In genomic region chr11:119144825-119145476, GRCh38 we compare ENCODE assay signal across 8 cellular contexts. TPM values are rescaled to one million over a fixed set of nuclear protein-coding genes. Genes with fewer than 3 reads are reported as not detected.
DNase-seq lines count a peak whose midpoint lies in the region; ATAC-seq, FAIRE-seq and TF ChIP-seq lines count a peak whose summit lies in the region.

No MANE protein-coding gene starts in this region.

- H3K9me3 ChIP-seq in GM12878 (replicated peaks; ENCODE audit: control insufficient read depth, insufficient read depth, low read length) (no peaks in the 10 kb centered on the region), spleen (no peaks in the 10 kb centered on the region)

- H3K4me2 ChIP-seq in GM12878 (ENCODE audit: control insufficient read depth, insufficient read depth), result no peak overlapping the region

- H3K27me3 ChIP-seq in GM12878 (replicated peaks in 1 of 2; ENCODE audit: control insufficient read depth in 2 of 2, insufficient read depth in 2 of 2, low read length in 1 of 2), result peaks cover 2 to 10% of the 10 kb centered on the region in 2 experiments; a peak in 3 of 4 replicates
- peaks cover 0 to 66% (median 31%) of the 10 kb centered on the region in 7 donors for H3K27me3 ChIP-seq in spleen (replicated peaks in 1 of 7)

- BruUV-seq in GM12878 (replicated peaks; lab: Mats Ljungman, UMichigan), result no TSS peak

- intact Hi-C loops in GM12878 (cut with micrococcal nuclease; ENCODE audit: unreplicated experiment) (loop anchor here (1.0 to 5.0 kb wide), 3 partner anchors 38 to 177 kb away; partner anchors contain the start of gene C2CD2L), spleen (cut with DNase I; ENCODE audit: low total_unique reads) (no loop called here)

- peak; percentile 61 for ATAC-seq in HG03342 (IDR thresholded peaks at IDR 0.05; ENCODE audit: unreplicated experiment)
- peak; percentile 97 for ATAC-seq in GM12878

- no peak for TF ChIP-seq EP300 in GM12878 (IDR thresholded peaks at IDR 0.05; ENCODE audit: borderline replicate concordance in 1 of 2, control insufficient read depth in 1 of 2, low read depth in 2 of 2, low read length in 2 of 2)

- RAD21 ChIA-PET in GM12878 (lab: Charles Lee; ENCODE audit: unreplicated experiment), result interaction anchor here (1.0 kb wide), 1 partner anchor 178 kb away, joined by 3 read pairs; no protein-coding TSS in a partner anchor

- peak; percentile 52 for TF ChIP-seq RAD21 in GM12878 (IDR thresholded peaks at IDR 0.05; ENCODE audit: insufficient read depth, low read depth, low read length)

- TF ChIP-seq CTCF in GM12878 (IDR thresholded peaks at IDR 0.05 in 2 of 3, conservative IDR thresholded peaks at IDR 0.05 in 1 of 3; ENCODE audit: control insufficient read depth in 2 of 3, extremely low read depth in 1 of 3, insufficient read depth in 1 of 3, low read depth in 3 of 3, low read length in 3 of 3) (peak; percentile 50 to 71 (median 67)), spleen (IDR thresholded peaks at IDR 0.05 in 8 of 11, conservative IDR thresholded peaks at IDR 0.05 in 3 of 11) (peak; percentile 17 to 74 (median 59))

- H3K79me2 ChIP-seq in GM12878 (ENCODE audit: control insufficient read depth, insufficient read depth, low read length), result no peaks in the 10 kb centered on the region

- WGBS in GM12878 (ENCODE audit: insufficient coverage, insufficient replicate concordance, low lambda C conversion rate, missing lambda C conversion rate), result 36% methylated on average over 7 of the region's 7 CpGs
- 16 to 30% (median 23%) methylated on average over 7 of the region's 7 CpGs for WGBS in spleen, 5 donors

- H3K27ac ChIP-seq in GM12878 (ENCODE audit: control insufficient read depth, insufficient read depth) (no peak overlapping the region), spleen (no peak overlapping the region)

- TF ChIP-seq POLR2A in GM12878 (IDR thresholded peaks at IDR 0.05; ENCODE audit: low read depth, low read length), result no peak
- no peak for TF ChIP-seq POLR2A in spleen (IDR thresholded peaks at IDR 0.05)

- peak; percentile 20 for DNase-seq in NK-92 treated with Interleukin-12 subunit alpha and Interleukin-12 subunit beta, amount 100 ng/mL, for 24 hours (lab: John Stamatoyannopoulos, UW)
- DNase-seq in NK-92 (lab: John Stamatoyannopoulos, UW; ENCODE audit: unreplicated experiment) (no peak), NOMO-1 treated with dmso at 0.1 percent for 144 hours (lab: John Stamatoyannopoulos, UW; ENCODE audit: unreplicated experiment) (peak; percentile 31), GM12878 (ENCODE audit: low read depth, low spot score) (no peak), iPS-NIHi7 (ENCODE audit: extremely low spot score) (peak; percentile 93), spleen (no peak), NCI-H1048 (lab: John Stamatoyannopoulos, UW) (no peak)

- in situ Hi-C loops in GM12878 (cut with MboI), result no loop called here

- no peak overlapping the region for H2AFZ ChIP-seq in GM12878 (ENCODE audit: control insufficient read depth, low read depth, low read length)

- SMC1A ChIA-PET in GM12878 (lab: Charles Lee; ENCODE audit: uncharacterized antibody, unreplicated experiment), result interaction anchor here (1.2 to 1.5 kb wide), 3 partner anchors 23 to 52 kb away, joined by 3 to 9 read pairs (median 3); no protein-coding TSS in a partner anchor

- H3K4me1 ChIP-seq in GM12878 (ENCODE audit: control insufficient read depth, insufficient read depth, low read length), result no peaks in the 10 kb centered on the region
- H3K4me1 ChIP-seq in spleen, result peaks cover 0 to 32% (median 23%) of the 10 kb centered on the region in 6 donors

- CTCF ChIA-PET in GM12878 (lab: Yijun Ruan, JAX), result interaction anchor here (1.0 to 1.8 kb wide), 6 partner anchors 10 to 179 kb away, joined by 3 to 7 read pairs (median 4); partner anchors contain the start of gene C2CD2L

- H3K4me3 ChIP-seq in GM12878 (no peak overlapping the region), spleen (peak overlapping the region in 1 of 8 donors; percentile 24)

- H3K36me3 ChIP-seq in GM12878 (ENCODE audit: control insufficient read depth in 2 of 2, insufficient read depth in 2 of 2, low read length in 1 of 2) (no peaks in the 10 kb centered on the region), spleen (no peaks in the 10 kb centered on the region)

- H3K9ac ChIP-seq in GM12878 (ENCODE audit: control insufficient read depth, insufficient read depth, low read length), result no peak overlapping the region

- FAIRE-seq in GM12878 (lab: Jason Lieb, UNC), result no peak

- H4K20me1 ChIP-seq in GM12878 (ENCODE audit: control insufficient read depth, insufficient read depth), result no peaks in the 10 kb centered on the region

- POLR2A ChIA-PET in GM12878 (lab: Charles Lee), result interaction anchor here (0.5 kb wide), 1 partner anchor 1786 kb away, joined by 4 read pairs; no protein-coding TSS in a partner anchor

RNA-seq across cellular contexts. Expression of gene ABCG4, which starts 3.9 kb away (rescaled TPM):
- total RNA-seq in GM12878 (2013; cell fraction: nucleolus; rRNA removed), result not detected in 2 replicates
- not detected in 2 replicates for total RNA-seq in GM12878 (2014; rRNA removed)
- total RNA-seq in GM12878 (2014; rRNA removed; fragmentation: Illumina TruSeq; extraction: Trizol), result not detected in 2 replicates
- total RNA-seq in GM12878 (2021), result not detected in 2 replicates
- polyA plus RNA-seq in GM12878 (2011; ENCODE audit: low read depth), result not detected
- polyA plus RNA-seq in GM12878 (2011; rRNA removed), result not detected in 2 replicates
- polyA plus RNA-seq in GM12878 (2011; cell fraction: cytosol; rRNA removed), result not detected in 2 replicates
- 0.06 TPM in 1 of 2 replicates, not detected in the other for polyA plus RNA-seq in GM12878 (2011; cell fraction: nucleus; rRNA removed)
- polyA plus RNA-seq in GM12878 (2012), result 0.03 TPM in 1 of 2 replicates, not detected in the other
- polyA plus RNA-seq in GM12878 (2014; fragmentation: Illumina TruSeq; extraction: Trizol), result not detected in 2 replicates
- polyA plus RNA-seq in GM12878 (2014; fragmentation: Nextera tagmentation; extraction: Ambion mirVana), result not detected
- polyA plus RNA-seq in GM12878 (2014; rRNA removed), result 0.04 TPM in 1 of 2 replicates, not detected in the other
- not detected for polyA plus RNA-seq in GM12878 (2016; fragmentation: Nextera tagmentation; extraction: Ambion mirVana)
- not detected in 2 replicates for polyA minus RNA-seq in GM12878 (2011; rRNA and poly(A)+ RNA removed)
- polyA minus RNA-seq in GM12878 (2011; cell fraction: cytosol; rRNA and poly(A)+ RNA removed), result not detected in 2 replicates
- not detected in 2 replicates for polyA minus RNA-seq in GM12878 (2011; cell fraction: nucleus; rRNA and poly(A)+ RNA removed)
- under 1 TPM in 4 of 7 donors, not detected in 3; 0.17 to 0.32 (median 0.23) TPM for total RNA-seq in spleen
- under 1 TPM in 2 of 3 donors, not detected in 1; 0.03 to 0.06 TPM for polyA plus RNA-seq in spleen

RNA-seq across cellular contexts. Expression of gene HINFP, which starts 23.6 kb away (rescaled TPM):
- total RNA-seq in GM12878 (2013; cell fraction: nucleolus; rRNA removed), result 91.4 and 92.0 TPM in 2 replicates
- total RNA-seq in GM12878 (2014; rRNA removed), result 17.9 and 18.0 TPM in 2 replicates
- 12.2 and 15.1 TPM in 2 replicates for total RNA-seq in GM12878 (2014; rRNA removed; fragmentation: Illumina TruSeq; extraction: Trizol)
- 16.1 and 24.5 TPM in 2 replicates for total RNA-seq in GM12878 (2021)
- 11.3 TPM for polyA plus RNA-seq in GM12878 (2011; ENCODE audit: low read depth)
- polyA plus RNA-seq in GM12878 (2011; rRNA removed), result 16.2 and 25.9 TPM in 2 replicates
- 30.6 and 33.3 TPM in 2 replicates for polyA plus RNA-seq in GM12878 (2011; cell fraction: cytosol; rRNA removed)
- polyA plus RNA-seq in GM12878 (2011; cell fraction: nucleus; rRNA removed), result 64.3 and 75.7 TPM in 2 replicates
- 16.4 and 19.0 TPM in 2 replicates for polyA plus RNA-seq in GM12878 (2012)
- polyA plus RNA-seq in GM12878 (2014; fragmentation: Illumina TruSeq; extraction: Trizol), result 18.1 and 18.6 TPM in 2 replicates
- polyA plus RNA-seq in GM12878 (2014; fragmentation: Nextera tagmentation; extraction: Ambion mirVana), result 10 to 100 TPM; 13.1 to 18.9 TPM
- polyA plus RNA-seq in GM12878 (2014; rRNA removed), result 26.3 and 27.4 TPM in 2 replicates
- 10 to 100 TPM; 17.9 to 18.6 TPM for polyA plus RNA-seq in GM12878 (2016; fragmentation: Nextera tagmentation; extraction: Ambion mirVana)
- 28.8 and 39.4 TPM in 2 replicates for polyA minus RNA-seq in GM12878 (2011; rRNA and poly(A)+ RNA removed)
- 10.4 and 12.2 TPM in 2 replicates for polyA minus RNA-seq in GM12878 (2011; cell fraction: cytosol; rRNA and poly(A)+ RNA removed)
- 28.4 and 41.1 TPM in 2 replicates for polyA minus RNA-seq in GM12878 (2011; cell fraction: nucleus; rRNA and poly(A)+ RNA removed)
- 10 to 100 TPM; 30.4 to 40.7 (median 34.3) TPM for total RNA-seq in spleen
- polyA plus RNA-seq in spleen, result 10 to 100 TPM; 12.8 to 19.6 (median 13.4) TPM

RNA-seq across cellular contexts. Expression of gene NLRX1, which starts 23.6 kb away (rescaled TPM):
- total RNA-seq in GM12878 (2013; cell fraction: nucleolus; rRNA removed), result 11.5 and 13.9 TPM in 2 replicates
- 17.3 and 18.0 TPM in 2 replicates for total RNA-seq in GM12878 (2014; rRNA removed)
- total RNA-seq in GM12878 (2014; rRNA removed; fragmentation: Illumina TruSeq; extraction: Trizol), result 6.1 and 6.9 TPM in 2 replicates
- total RNA-seq in GM12878 (2021), result 18.5 and 20.5 TPM in 2 replicates
- polyA plus RNA-seq in GM12878 (2011; ENCODE audit: low read depth), result 5.4 TPM
- polyA plus RNA-seq in GM12878 (2011; rRNA removed), result 2.3 and 6.4 TPM in 2 replicates
- polyA plus RNA-seq in GM12878 (2011; cell fraction: cytosol; rRNA removed), result 9.8 and 12.0 TPM in 2 replicates
- polyA plus RNA-seq in GM12878 (2011; cell fraction: nucleus; rRNA removed), result 21.8 and 27.0 TPM in 2 replicates
- polyA plus RNA-seq in GM12878 (2012), result 9.7 and 10.2 TPM in 2 replicates
- 3.3 and 6.8 TPM in 2 replicates for polyA plus RNA-seq in GM12878 (2014; fragmentation: Illumina TruSeq; extraction: Trizol)
- 1 to 10 TPM in 1 of 2 experiments, under 1 TPM in 1; 0.85 to 1.0 TPM for polyA plus RNA-seq in GM12878 (2014; fragmentation: Nextera tagmentation; extraction: Ambion mirVana)
- polyA plus RNA-seq in GM12878 (2014; rRNA removed), result 15.6 and 16.5 TPM in 2 replicates
- 10 to 100 TPM; 13.1 to 16.5 TPM for polyA plus RNA-seq in GM12878 (2016; fragmentation: Nextera tagmentation; extraction: Ambion mirVana)
- polyA minus RNA-seq in GM12878 (2011; rRNA and poly(A)+ RNA removed), result 7.9 and 15.4 TPM in 2 replicates
- polyA minus RNA-seq in GM12878 (2011; cell fraction: cytosol; rRNA and poly(A)+ RNA removed), result 3.5 and 7.2 TPM in 2 replicates
- polyA minus RNA-seq in GM12878 (2011; cell fraction: nucleus; rRNA and poly(A)+ RNA removed), result 8.2 and 12.0 TPM in 2 replicates
- 10 to 100 TPM; 13.2 to 18.7 (median 15.4) TPM for total RNA-seq in spleen
- 10 to 100 TPM in 1 of 3 donors, 1 to 10 TPM in 2; 3.6 to 10.6 (median 5.3) TPM for polyA plus RNA-seq in spleen

RNA-seq across cellular contexts. Expression of gene C2CD2L, which starts 37.8 kb away (rescaled TPM):
- 17.0 and 19.5 TPM in 2 replicates for total RNA-seq in GM12878 (2013; cell fraction: nucleolus; rRNA removed)
- total RNA-seq in GM12878 (2014; rRNA removed) (4.7 and 4.9 TPM in 2 replicates), GM12878 (2014; rRNA removed; fragmentation: Illumina TruSeq; extraction: Trizol) (3.9 and 4.8 TPM in 2 replicates), GM12878 (2021) (9.6 and 11.0 TPM in 2 replicates), spleen (10 to 100 TPM; 15.2 to 19.6 (median 17.6) TPM)
- 2.8 TPM for polyA plus RNA-seq in GM12878 (2011; ENCODE audit: low read depth)
- polyA plus RNA-seq in GM12878 (2011; rRNA removed) (2.9 and 5.2 TPM in 2 replicates), GM12878 (2014; fragmentation: Illumina TruSeq; extraction: Trizol) (2.7 and 7.3 TPM in 2 replicates), GM12878 (2014; fragmentation: Nextera tagmentation; extraction: Ambion mirVana) (under 1 TPM; 0.21 to 0.42 TPM), GM12878 (2014; rRNA removed) (7.4 and 10.5 TPM in 2 replicates), GM12878 (2016; fragmentation: Nextera tagmentation; extraction: Ambion mirVana) (1 to 10 TPM; 3.1 to 5.5 TPM), spleen (10 to 100 TPM in 1 of 3 donors, 1 to 10 TPM in 2; 5.8 to 13.3 (median 9.8) TPM)
- polyA plus RNA-seq in GM12878 (2011; cell fraction: cytosol; rRNA removed), result 6.3 and 7.7 TPM in 2 replicates
- 30.6 and 39.5 TPM in 2 replicates for polyA plus RNA-seq in GM12878 (2011; cell fraction: nucleus; rRNA removed)
- 5.1 and 6.4 TPM in 2 replicates for polyA plus RNA-seq in GM12878 (2012)
- polyA minus RNA-seq in GM12878 (2011; rRNA and poly(A)+ RNA removed), result 6.0 and 14.5 TPM in 2 replicates
- polyA minus RNA-seq in GM12878 (2011; cell fraction: cytosol; rRNA and poly(A)+ RNA removed), result 3.7 and 5.4 TPM in 2 replicates
- polyA minus RNA-seq in GM12878 (2011; cell fraction: nucleus; rRNA and poly(A)+ RNA removed), result 15.1 and 20.1 TPM in 2 replicates

RNA-seq across cellular contexts. Expression of gene NHERF4, which starts 40.3 kb away (rescaled TPM):
- not detected in 2 replicates for total RNA-seq in GM12878 (2013; cell fraction: nucleolus; rRNA removed)
- total RNA-seq in GM12878 (2014; rRNA removed), result not detected in 2 replicates
- total RNA-seq in GM12878 (2014; rRNA removed; fragmentation: Illumina TruSeq; extraction: Trizol), result not detected in 2 replicates
- 0.15 TPM in 1 of 2 replicates, not detected in the other for total RNA-seq in GM12878 (2021)
- polyA plus RNA-seq in GM12878 (2011; ENCODE audit: low read depth), result not detected
- polyA plus RNA-seq in GM12878 (2011; rRNA removed), result not detected in 2 replicates
- polyA plus RNA-seq in GM12878 (2011; cell fraction: cytosol; rRNA removed), result not detected in 2 replicates
- not detected in 2 replicates for polyA plus RNA-seq in GM12878 (2011; cell fraction: nucleus; rRNA removed)
- 0.09 TPM in 1 of 2 replicates, not detected in the other for polyA plus RNA-seq in GM12878 (2012)
- polyA plus RNA-seq in GM12878 (2014; fragmentation: Illumina TruSeq; extraction: Trizol), result not detected in 2 replicates
- polyA plus RNA-seq in GM12878 (2014; fragmentation: Nextera tagmentation; extraction: Ambion mirVana), result not detected
- not detected in 2 replicates for polyA plus RNA-seq in GM12878 (2014; rRNA removed)
- polyA plus RNA-seq in GM12878 (2016; fragmentation: Nextera tagmentation; extraction: Ambion mirVana), result not detected
- not detected in 2 replicates for polyA minus RNA-seq in GM12878 (2011; rRNA and poly(A)+ RNA removed)
- polyA minus RNA-seq in GM12878 (2011; cell fraction: cytosol; rRNA and poly(A)+ RNA removed), result not detected in 2 replicates
- polyA minus RNA-seq in GM12878 (2011; cell fraction: nucleus; rRNA and poly(A)+ RNA removed), result not detected in 2 replicates
- total RNA-seq in spleen, result not detected
- polyA plus RNA-seq in spleen, result under 1 TPM in 1 of 3 donors, not detected in 2; 0.12 TPM

Comparison
In these comparisons a context has a peak if more than half of its experiments do, and no peak if none do; other contexts are left out.
1. DNase-seq: peak in NK-92 treated with Interleukin-12 subunit alpha and Interleukin-12 subunit beta, amount 100 ng/mL, for 24 hours (single experiment), NOMO-1 treated with dmso at 0.1 percent for 144 hours (single experiment) and iPS-NIHi7 (single experiment); none in NK-92 (single experiment), GM12878 (single experiment), spleen (single experiment) and NCI-H1048 (single experiment).